ENCODE assay signal across 8 cellular contexts in the genomic region with DNA sequence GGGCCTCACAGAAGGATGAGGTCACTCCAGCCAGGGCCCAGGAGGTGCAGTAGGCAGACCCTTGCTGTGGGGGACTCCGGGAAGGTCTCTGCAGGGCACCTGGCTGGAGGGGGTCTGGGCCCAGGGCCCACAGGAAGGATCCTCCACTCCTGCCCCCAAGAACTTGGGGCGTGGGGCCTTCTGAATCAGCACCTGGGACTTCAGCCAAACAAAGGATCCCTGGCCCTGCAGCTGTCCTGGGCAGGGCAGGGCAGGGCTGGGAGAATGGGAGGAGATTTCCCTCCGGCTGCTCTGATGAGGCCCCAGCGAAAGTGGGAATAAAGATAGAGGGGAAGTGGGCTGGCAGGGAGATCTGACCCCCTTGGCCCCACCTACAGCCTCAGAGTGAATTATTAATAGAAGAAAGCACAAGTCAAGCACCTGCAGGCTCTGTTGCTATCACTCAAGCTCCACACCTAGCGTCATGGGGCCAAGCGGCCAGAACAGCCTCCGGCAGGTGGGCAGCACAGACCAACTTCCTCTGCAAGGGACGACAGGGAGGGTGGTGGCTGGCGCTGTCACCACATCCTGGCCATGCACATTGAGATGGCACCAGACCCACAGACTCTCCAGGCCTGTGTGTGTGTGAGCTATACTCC.
DNase-seq lines count a peak whose midpoint lies in the region; ATAC-seq, FAIRE-seq and TF ChIP-seq lines count a peak whose summit lies in the region.

No MANE protein-coding gene starts in this region.

- FAIRE-seq in pancreas (lab: Jason Lieb, UNC), result no peak

- no peak overlapping the region for H2AFZ ChIP-seq in smooth muscle cell (ENCODE audit: low read depth)

- no peaks in the 10 kb centered on the region for H4K20me1 ChIP-seq in smooth muscle cell (ENCODE audit: low read depth)

- H3K9me3 ChIP-seq in pancreas (no peaks in the 10 kb centered on the region), smooth muscle cell (replicated peaks; ENCODE audit: low read depth) (no peaks in the 10 kb centered on the region)

- H3K4me3 ChIP-seq in pancreas, result no peak overlapping the region
- H3K4me3 ChIP-seq in smooth muscle cell, result no peak overlapping the region

- TF ChIP-seq CTCF in pancreas (IDR thresholded peaks at IDR 0.05), result no peak
- no peak for TF ChIP-seq CTCF in smooth muscle cell (IDR thresholded peaks at IDR 0.05; ENCODE audit: borderline replicate concordance, insufficient read depth, poor library complexity, severe bottlenecking)

- no peaks in the 10 kb centered on the region for H3F3A ChIP-seq in smooth muscle cell (ENCODE audit: low read depth)

- ATAC-seq in pancreas, result peak in 3 of 4 donors; percentile 15 to 44 (median 30)
- no peak for ATAC-seq in GM21528 (IDR thresholded peaks at IDR 0.05; ENCODE audit: low FRiP score, unreplicated experiment)

- H3K79me2 ChIP-seq in smooth muscle cell (ENCODE audit: low read depth), result no peaks in the 10 kb centered on the region

- no peaks in the 10 kb centered on the region for H3K4me1 ChIP-seq in pancreas
- no peaks in the 10 kb centered on the region for H3K4me1 ChIP-seq in smooth muscle cell (ENCODE audit: low read depth)

- no peaks in the 10 kb centered on the region for H3K36me3 ChIP-seq in pancreas
- no peaks in the 10 kb centered on the region for H3K36me3 ChIP-seq in smooth muscle cell (ENCODE audit: low read depth)

- no peaks in the 10 kb centered on the region for H3K27me3 ChIP-seq in pancreas
- no peaks in the 10 kb centered on the region for H3K27me3 ChIP-seq in smooth muscle cell (ENCODE audit: low read depth)

- peak overlapping the region; percentile 36 for H3K27ac ChIP-seq in epithelial cell of prostate
- no peak overlapping the region for H3K27ac ChIP-seq in pancreas
- H3K27ac ChIP-seq in smooth muscle cell (ENCODE audit: low read depth), result no peak overlapping the region

- WGBS in pancreas, 2 donors, result 73 to 75% methylated on average over 9 of the region's 9 CpGs
- 98% methylated on average over 9 of the region's 9 CpGs for WGBS in smooth muscle cell (ENCODE audit: low lambda C conversion rate)

- DNase-seq in EL (peak; percentile 58), RPMI7951 (ENCODE audit: low read depth) (peak; percentile 86), epithelial cell of prostate (ENCODE audit: low read depth, low spot score) (no peak), pancreas (no peak), smooth muscle cell (lab: John Stamatoyannopoulos, UW; ENCODE audit: unreplicated experiment) (no peak), NCI-H510A treated with DMSO at 0.1 percent for 48 hours (lab: John Stamatoyannopoulos, UW) (no peak), nucleus accumbens (lab: John Stamatoyannopoulos, UW) (no peak)

- no peak overlapping the region for H3K9ac ChIP-seq in smooth muscle cell (ENCODE audit: low read depth)

- no peak overlapping the region for H3K4me2 ChIP-seq in smooth muscle cell

- intact Hi-C loops in pancreas (cut with DNase I), result no loop called here

Comparison
In these comparisons a context has a peak if more than half of its experiments do, and no peak if none do; other contexts are left out.
1. DNase-seq: peak in EL (single experiment) and RPMI7951 (single experiment); none in epithelial cell of prostate (single experiment), pancreas (0 of 6), smooth muscle cell (single experiment), NCI-H510A treated with DMSO at 0.1 percent for 48 hours (single experiment) and nucleus accumbens (0 of 56).